ENCODE assay signal across 20 cellular contexts in the genomic region with DNA sequence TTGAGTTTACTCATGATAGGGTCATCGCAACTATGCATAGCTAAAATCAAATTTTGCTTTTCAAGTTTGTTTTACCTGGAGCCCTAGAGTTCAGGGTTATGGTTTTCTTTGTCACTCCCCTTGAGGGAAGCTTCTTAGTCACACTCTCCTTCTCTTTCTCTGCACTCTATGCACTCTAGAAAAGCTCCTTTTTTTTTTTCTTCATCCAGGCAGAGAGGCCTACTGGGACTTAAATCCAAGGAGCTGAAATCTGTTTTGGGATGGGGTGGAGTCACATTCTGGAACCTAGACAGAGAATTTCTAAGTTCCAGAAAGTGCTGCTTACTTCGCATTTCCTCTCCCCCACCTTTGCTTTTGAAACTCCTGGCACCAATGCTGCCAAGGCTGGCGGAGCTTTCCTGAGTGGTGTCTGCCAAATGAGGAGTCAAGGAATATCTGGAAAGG. TPM values are rescaled to one million over a fixed set of nuclear protein-coding genes. Genes with fewer than 3 reads are reported as not detected.
DNase-seq lines count a peak whose midpoint lies in the region; ATAC-seq, FAIRE-seq and TF ChIP-seq lines count a peak whose summit lies in the region.
"Had no signal": no experiment of that assay in that cellular context is flagged by ENCODE, and none has a peak within 500 bp of the region (broad histone marks: within the 10 kb centered on the region; RNA-seq: fewer than 3 reads in every experiment).

No MANE protein-coding gene starts in this region.

- TF ChIP-seq EP300 in upper lobe of left lung (IDR thresholded peaks at IDR 0.05), result no peak
- no peak for TF ChIP-seq EP300 in SK-N-SH (IDR thresholded peaks at IDR 0.05; ENCODE audit: borderline replicate concordance in 1 of 2, low read depth in 1 of 2, low read length in 1 of 2)

- H3K4me1 Mint-ChIP-seq in WTC11, result no peaks in the 10 kb centered on the region
- H3K4me1 Mint-ChIP-seq: naive thymus-derived CD8-positive, alpha-beta T cell had no signal

- H3K4me2 ChIP-seq in keratinocyte (ENCODE audit: control insufficient read depth, extremely low read depth, insufficient read depth, low read depth, low read length) (peak overlapping the region; percentile 91), SK-N-SH (no peak overlapping the region)

- no peak for TF ChIP-seq CTCF in coronary artery (IDR thresholded peaks at IDR 0.05)
- no peak for TF ChIP-seq CTCF in keratinocyte (optimal IDR thresholded peaks at IDR 0.05 in 1 of 3, IDR thresholded peaks at IDR 0.05 in 1 of 3, conservative IDR thresholded peaks at IDR 0.05 in 1 of 3; ENCODE audit: extremely low read depth in 1 of 3, insufficient read depth in 2 of 3, low read length in 3 of 3)
- TF ChIP-seq CTCF in upper lobe of left lung (IDR thresholded peaks at IDR 0.05), result no peak
- TF ChIP-seq CTCF in WTC11 (IDR thresholded peaks at IDR 0.05), result no peak
- no peak for TF ChIP-seq CTCF in SK-N-SH (IDR thresholded peaks at IDR 0.05)

- H3K79me2 ChIP-seq in keratinocyte (ENCODE audit: control insufficient read depth, insufficient read depth, low read length) (no peaks in the 10 kb centered on the region), SK-N-SH (ENCODE audit: insufficient read depth) (no peaks in the 10 kb centered on the region)

- H4K20me1 ChIP-seq in keratinocyte (ENCODE audit: control insufficient read depth, extremely low read depth, insufficient read depth, low read length) (no peaks in the 10 kb centered on the region), SK-N-SH (ENCODE audit: insufficient read depth) (no peaks in the 10 kb centered on the region)

- H3K9me3 Mint-ChIP-seq in WTC11, result peaks cover 15% of the 10 kb centered on the region
- H3K9me3 Mint-ChIP-seq: activated T-cell treated with anti-CD3 and anti-CD28 coated beads, Interleukin-2, amount 50 U/mL, for 4 hours; naive thymus-derived CD8-positive, alpha-beta T cell had no signal

- H3K36me3 ChIP-seq in keratinocyte (ENCODE audit: control insufficient read depth in 2 of 2, extremely low read depth in 1 of 2, insufficient read depth in 2 of 2, low read length in 2 of 2) (no peaks in the 10 kb centered on the region), upper lobe of left lung (peaks cover 0 to 29% (median 0%) of the 10 kb centered on the region in 4 donors), SK-N-SH (replicated peaks in 1 of 2; ENCODE audit: control insufficient read depth in 1 of 2, insufficient read depth in 2 of 2, low read length in 1 of 2) (no peaks in the 10 kb centered on the region)

- H3K4me3 ChIP-seq in coronary artery (no peak overlapping the region), keratinocyte (ENCODE audit: control insufficient read depth in 2 of 3, extremely low read depth in 1 of 3, insufficient read depth in 2 of 3, low read depth in 1 of 3, low read length in 3 of 3) (peak overlapping the region in 2 of 3 experiments; percentile 52 to 58), upper lobe of left lung (peak overlapping the region in 2 of 4 donors; percentile 1 to 37), SK-N-SH (ENCODE audit: low read depth in 2 of 2, low read length in 1 of 2) (no peak overlapping the region)

- DNase-seq in activated CD4-positive, CD25-positive, alpha-beta regulatory T cell (lab: John Stamatoyannopoulos, UW), result no peak
- DNase-seq in coronary artery (ENCODE audit: low spot score) (no peak), keratinocyte (ENCODE audit: low read depth, low spot score) (peak; percentile 35), upper lobe of left lung (no peak), WTC11 (ENCODE audit: low spot score) (no peak), cerebellar nuclear complex (lab: John Stamatoyannopoulos, UW) (no peak), SK-N-SH (no peak)
- DNase-seq: activated CD4-positive, CD25-positive, alpha-beta regulatory T cell treated with anti-CD3 and anti-CD28 coated beads, Interleukin-2, amount 50 U/mL, for 72 hours; activated T-cell treated with anti-CD3 and anti-CD28 coated beads, Interleukin-2, amount 50 U/mL, for 4 hours; CD4-positive, alpha-beta memory T cell; effector CD8-positive, alpha-beta T cell; head of caudate nucleus; left colon; naive thymus-derived CD8-positive, alpha-beta T cell; NCI-H1048; NCI-H2227 treated with DMSO at 0.1 percent for 48 hours; stimulated activated CD4-positive, alpha-beta T cell treated with anti-CD3 and anti-CD28 coated beads, Interleukin-2, amount 100 ng/mL, for 48 hours had no signal

- no peaks in the 10 kb centered on the region for H3K9me3 ChIP-seq in keratinocyte (ENCODE audit: control insufficient read depth, low read depth, low read length)
- no peaks in the 10 kb centered on the region for H3K9me3 ChIP-seq in upper lobe of left lung
- no peaks in the 10 kb centered on the region for H3K9me3 ChIP-seq in SK-N-SH

- no peaks in the 10 kb centered on the region for H3F3A ChIP-seq in SK-N-SH (replicated peaks; ENCODE audit: insufficient read depth)

- FAIRE-seq in keratinocyte (lab: Jason Lieb, UNC), result peak; percentile 86

- H3K27me3 ChIP-seq in keratinocyte (ENCODE audit: control insufficient read depth, extremely low read depth, insufficient read depth, low read length) (no peaks in the 10 kb centered on the region), upper lobe of left lung (no peaks in the 10 kb centered on the region), SK-N-SH (ENCODE audit: insufficient read depth) (peaks cover 8% of the 10 kb centered on the region; the same call in 1 of the 2 replicates)

- peak overlapping the region; percentile 12 to 27 for H3K27ac ChIP-seq in coronary artery
- H3K27ac ChIP-seq in keratinocyte (ENCODE audit: control insufficient read depth, insufficient read depth, low read length), result peak overlapping the region; percentile 88
- H3K27ac ChIP-seq in upper lobe of left lung, result peak overlapping the region; percentile 23 to 87 (median 52)
- no peak overlapping the region for H3K27ac ChIP-seq in SK-N-SH (ENCODE audit: low read depth in 2 of 2, low read length in 1 of 2)
- H3K27ac ChIP-seq: 22Rv1 had no signal

- H3K9me1 ChIP-seq in keratinocyte (ENCODE audit: control insufficient read depth, extremely low read depth, insufficient read depth, low read length), result no peaks in the 10 kb centered on the region

- H3K36me3 Mint-ChIP-seq in WTC11, result no peaks in the 10 kb centered on the region
- H3K36me3 Mint-ChIP-seq: CD4-positive, alpha-beta memory T cell; naive thymus-derived CD8-positive, alpha-beta T cell had no signal

- peak overlapping the region; percentile 65 for H3K9ac ChIP-seq in keratinocyte (ENCODE audit: control insufficient read depth, extremely low read depth, insufficient read depth, low read length)
- H3K9ac ChIP-seq in SK-N-SH, result no peak overlapping the region

- CTCF ChIA-PET in WTC11 (lab: Charles Lee) (interaction anchor here (1.4 to 1.5 kb wide), 2 partner anchors 34 to 85 kb away, joined by 3 to 9 read pairs; no protein-coding TSS in a partner anchor), SK-N-SH (lab: Yijun Ruan, JAX) (interaction anchor here (2.2 kb wide), 1 partner anchor 19 kb away, joined by 6 read pairs; a partner anchor contains a TSS)

- no peak for TF ChIP-seq RAD21 in SK-N-SH (IDR thresholded peaks at IDR 0.05; ENCODE audit: low read length)

- dilution Hi-C loops in keratinocyte (cut with MboI; ENCODE audit: extremely low pct_ligation_motif_present, low sequenced_read_pairs), result no loop called here

- H2AFZ ChIP-seq in keratinocyte (ENCODE audit: control insufficient read depth, low read length) (peak overlapping the region; percentile 45), SK-N-SH (ENCODE audit: low read depth) (no peak overlapping the region)

- ATAC-seq in activated CD4-positive, CD25-positive, alpha-beta regulatory T cell treated with anti-CD3 and anti-CD28 coated beads, Interleukin-2, amount 50 U/mL, for 24 hours, result peak; percentile 39 to 47
- ATAC-seq in upper lobe of left lung (ENCODE audit: low FRiP score in 2 of 2), result peak in 1 of 2 donors; percentile 14
- no peak for ATAC-seq in WTC11
- ATAC-seq: left colon; naive thymus-derived CD8-positive, alpha-beta T cell had no signal

- H3K4me1 ChIP-seq in keratinocyte (ENCODE audit: control insufficient read depth, extremely low read depth, insufficient read depth, low read length), result peaks cover 21% of the 10 kb centered on the region
- peaks cover 0 to 8% (median 0%) of the 10 kb centered on the region in 4 donors for H3K4me1 ChIP-seq in upper lobe of left lung
- no peaks in the 10 kb centered on the region for H3K4me1 ChIP-seq in SK-N-SH (ENCODE audit: control insufficient read depth in 1 of 2, insufficient read depth in 2 of 2, low read depth in 1 of 2, low read length in 1 of 2)

- H3K27ac Mint-ChIP-seq in WTC11, result no peak overlapping the region
- H3K27ac Mint-ChIP-seq: CD4-positive, alpha-beta memory T cell; naive thymus-derived CD8-positive, alpha-beta T cell had no signal

- POLR2A ChIA-PET in WTC11 (lab: Charles Lee) (no interaction called here), SK-N-SH (lab: Yijun Ruan, JAX) (no interaction called here)

- WGBS in upper lobe of left lung, 2 donors, result 43 to 68% methylated on average over 3 of the region's 3 CpGs
- WGBS in SK-N-SH (ENCODE audit: low lambda C conversion rate), result 3% methylated on average over 3 of the region's 3 CpGs

- H3K4me3 Mint-ChIP-seq in WTC11, result no peak overlapping the region
- H3K4me3 Mint-ChIP-seq: activated T-cell treated with anti-CD3 and anti-CD28 coated beads, Interleukin-2, amount 50 U/mL, for 4 hours; CD4-positive, alpha-beta memory T cell; naive thymus-derived CD8-positive, alpha-beta T cell had no signal

- no peaks in the 10 kb centered on the region for H3K27me3 Mint-ChIP-seq in WTC11 (ENCODE audit: low read depth)

- no peak for TF ChIP-seq POLR2A in upper lobe of left lung (IDR thresholded peaks at IDR 0.05)

- no peaks in the 10 kb centered on the region for H3K9me2 ChIP-seq in SK-N-SH

RNA-seq across cellular contexts. Expression of a gene that starts 19.1 kb away (rescaled TPM):
- polyA plus RNA-seq in keratinocyte (1.5 to 1.7 TPM (median 1.6 TPM) in 3 replicates), SK-N-SH (2012; rRNA removed) (0.11 TPM in 1 of 2 replicates, not detected in the other)
- polyA plus RNA-seq in keratinocyte (2011; ENCODE audit: low read depth), result 2.3 TPM
- 0.52 and 1.2 TPM in 2 replicates for polyA plus RNA-seq in keratinocyte (2011; cell fraction: cytosol; rRNA removed)
- polyA plus RNA-seq in keratinocyte (2011; cell fraction: nucleus; rRNA removed), result 2.5 and 3.5 TPM in 2 replicates
- 1.2 and 1.9 TPM in 2 replicates for polyA plus RNA-seq in keratinocyte (2012; ENCODE audit: low replicate concordance)
- polyA minus RNA-seq in keratinocyte, result 0.61 to 1.7 TPM (median 1.5 TPM) in 3 replicates
- polyA minus RNA-seq in keratinocyte (2011; cell fraction: cytosol; rRNA and poly(A)+ RNA removed), result not detected
- polyA minus RNA-seq in keratinocyte (2011; cell fraction: nucleus; rRNA and poly(A)+ RNA removed), result 2.9 and 3.3 TPM in 2 replicates
- total RNA-seq in upper lobe of left lung (10 to 100 TPM in 5 of 6 donors, 1 to 10 TPM in 1; 9.4 to 46.9 (median 34.8) TPM), WTC11 (2021) (0.25 to 0.46 TPM in 2 of 3 replicates, not detected in the other)
- polyA plus RNA-seq in SK-N-SH (2012; cell fraction: cytosol; rRNA removed), result not detected in 2 replicates
- 0.14 and 0.17 TPM in 2 replicates for polyA plus RNA-seq in SK-N-SH (2012; cell fraction: nucleus; rRNA removed)
- total RNA-seq: G401 had no signal

RNA-seq across cellular contexts. Expression of a gene that starts 25.2 kb away (rescaled TPM):
- polyA plus RNA-seq in keratinocyte (0.22 to 1.3 TPM (median 0.93 TPM) in 3 replicates), SK-N-SH (2012; rRNA removed) (not detected in 2 replicates)
- polyA plus RNA-seq in keratinocyte (2011; ENCODE audit: low read depth), result 14.1 TPM
- polyA plus RNA-seq in keratinocyte (2011; cell fraction: cytosol; rRNA removed), result 0.10 and 0.45 TPM in 2 replicates
- polyA plus RNA-seq in keratinocyte (2011; cell fraction: nucleus; rRNA removed), result 5.2 and 6.2 TPM in 2 replicates
- 0.23 and 11.7 TPM in 2 replicates for polyA plus RNA-seq in keratinocyte (2012; ENCODE audit: low replicate concordance)
- polyA minus RNA-seq in keratinocyte, result 2.6 to 3.2 TPM in 2 of 3 replicates, not detected in the other
- polyA minus RNA-seq in keratinocyte (2011; cell fraction: cytosol; rRNA and poly(A)+ RNA removed), result not detected
- 3.9 and 5.5 TPM in 2 replicates for polyA minus RNA-seq in keratinocyte (2011; cell fraction: nucleus; rRNA and poly(A)+ RNA removed)
- total RNA-seq in upper lobe of left lung (100 to 1,000 TPM in 1 of 6 donors, 10 to 100 TPM in 5; 26.2 to 203 (median 53.1) TPM), WTC11 (2021) (0.05 TPM in 1 of 3 replicates, not detected in the others)
- polyA plus RNA-seq in SK-N-SH (2012; cell fraction: cytosol; rRNA removed), result not detected in 2 replicates
- not detected in 2 replicates for polyA plus RNA-seq in SK-N-SH (2012; cell fraction: nucleus; rRNA removed)
- total RNA-seq: G401; naive thymus-derived CD8-positive, alpha-beta T cell had no signal
- polyA plus RNA-seq: naive thymus-derived CD8-positive, alpha-beta T cell had no signal

Comparison
In these comparisons a context has a peak if more than half of its experiments do, and no peak if none do; other contexts are left out.
1. H3K27ac ChIP-seq: peak in coronary artery (2 of 2), keratinocyte (single experiment) and upper lobe of left lung (4 of 4); none in SK-N-SH (0 of 2).
2. H3K4me3 ChIP-seq: peak in keratinocyte (2 of 3); none in coronary artery (single experiment) and SK-N-SH (0 of 2).
3. RNA of a gene that starts 25.2 kb away (total RNA-seq): 26.2 to 203 TPM in upper lobe of left lung; 0.05 TPM in WTC11; every median in the first group is over 10 times any median in the second.